In genomic region chr15:98954411-98954810, GRCh38 we compare ENCODE assay signal across 12 cellular contexts. TPM values are rescaled to one million over a fixed set of nuclear protein-coding genes. Genes with fewer than 3 reads are reported as not detected.
DNase-seq lines count a peak whose midpoint lies in the region; ATAC-seq, FAIRE-seq and TF ChIP-seq lines count a peak whose summit lies in the region.
"Had no signal": no experiment of that assay in that cellular context is flagged by ENCODE, and none has a peak within 500 bp of the region (broad histone marks: within the 10 kb centered on the region; RNA-seq: fewer than 3 reads in every experiment).

No MANE protein-coding gene starts in this region.

- no peak for FAIRE-seq in D721Med (lab: Jason Lieb, UNC)

- peak; percentile 90 for DNase-seq in Ammon's horn (ENCODE audit: low spot score)
- peak; percentile 89 for DNase-seq in fibroblast of peridontal ligament (ENCODE audit: extremely low read depth)
- peak; percentile 39 for DNase-seq in occipital lobe (lab: John Stamatoyannopoulos, UW)
- DNase-seq in D721Med (ENCODE audit: insufficient read length, low spot score) = no peak
- DNase-seq: activated T-cell treated with anti-CD3 and anti-CD28 coated beads, Interleukin-2, amount 50 U/mL, for 48 hours; mesendoderm; stimulated activated naive CD8-positive, alpha-beta T cell treated with anti-CD3 and anti-CD28 coated beads, Interleukin-15, amount 100 ng/mL, for 72 hours had no signal

- TF ChIP-seq CTCF in D721Med (IDR thresholded peaks at IDR 0.05; ENCODE audit: insufficient read depth, missing control alignments) = no peak

- ATAC-seq in HG02763 (IDR thresholded peaks at IDR 0.05; ENCODE audit: unreplicated experiment) (no peak), GM18858 (IDR thresholded peaks at IDR 0.05; ENCODE audit: unreplicated experiment) (no peak), HG02970 (IDR thresholded peaks at IDR 0.05; ENCODE audit: low FRiP score, unreplicated experiment) (no peak)
- ATAC-seq: stimulated activated naive CD8-positive, alpha-beta T cell treated with anti-CD3 and anti-CD28 coated beads, Interleukin-15, amount 100 ng/mL, for 72 hours had no signal

TF ChIP-seq in PFSK-1, 5 proteins besides CTCF, POLR2A, EP300 and RAD21:
- TF ChIP-seq FOXP2 (optimal IDR thresholded peaks at IDR 0.05; ENCODE audit: borderline replicate concordance, extremely low read depth, extremely low read length, insufficient read depth) (peak; percentile 20), TAF1 (IDR thresholded peaks at IDR 0.05; ENCODE audit: borderline replicate concordance, insufficient read depth, low read length) (no peak), POLR2AphosphoS5 (IDR thresholded peaks at IDR 0.05; ENCODE audit: low read depth, low read length) (no peak)

RNA-seq across cellular contexts. Expression of gene PGPEP1L, which starts 53.2 kb away (rescaled TPM):
- not detected for polyA plus RNA-seq in PFSK-1 (2012; ENCODE audit: insufficient read length, low read depth)
- 0.47 TPM for total RNA-seq in occipital lobe
- total RNA-seq: OCI-LY7 had no signal
